ENCODE assay signal across 23 cellular contexts in genomic region chr2:215465246-215465645, GRCh38. TPM values are rescaled to one million over a fixed set of nuclear protein-coding genes. Genes with fewer than 3 reads are reported as not detected.
DNase-seq lines count a peak whose midpoint lies in the region; ATAC-seq and TF ChIP-seq lines count a peak whose summit lies in the region.
"Had no signal": no experiment of that assay in that cellular context is flagged by ENCODE, and none has a peak within 500 bp of the region (broad histone marks: within the 10 kb centered on the region; RNA-seq: fewer than 3 reads in every experiment).

No MANE protein-coding gene starts in this region.

- 85% methylated on average over 2 of the region's 2 CpGs for WGBS in esophagus muscularis mucosa

- TF ChIP-seq POLR2A in esophagus muscularis mucosa (IDR thresholded peaks at IDR 0.05; ENCODE audit: low read depth) = no peak

- H3K4me2 ChIP-seq in PC-3 (ENCODE audit: low read length) = no peak overlapping the region
- H3K4me2 ChIP-seq: A549, GM23338 had no signal

- CTCF ChIA-PET in PC-3 (lab: Charles Lee) = no interaction called here

- H3F3A ChIP-seq in PC-3 (ENCODE audit: low read length, unreplicated experiment) = no peaks in the 10 kb centered on the region

- H3K27ac ChIP-seq in PC-3 (ENCODE audit: low read length) (no peak overlapping the region), esophagus muscularis mucosa (replicated peaks in 1 of 4) (no peak overlapping the region), substantia nigra (ENCODE audit: low read depth, low read length, poor library complexity, severe bottlenecking) (no peak overlapping the region)
- H3K27ac ChIP-seq: A549, C4-2B had no signal

- no peak overlapping the region for H3K4me3 ChIP-seq in PC-3 (ENCODE audit: low read length)
- no peak overlapping the region for H3K4me3 ChIP-seq in esophagus muscularis mucosa
- H3K4me3 ChIP-seq: A549, GM23338, right atrium auricular region had no signal

- intact Hi-C loops in PC-3 (cut with micrococcal nuclease) (no loop called here), esophagus muscularis mucosa (cut with DNase I) (no loop called here)

- H3K9ac ChIP-seq in PC-3 (ENCODE audit: low read length) = no peak overlapping the region

- no peaks in the 10 kb centered on the region for H4K20me1 ChIP-seq in PC-3 (ENCODE audit: low read length)

- TF ChIP-seq EP300 in esophagus muscularis mucosa (IDR thresholded peaks at IDR 0.05) = no peak

- TF ChIP-seq CTCF in PC-3 (conservative IDR thresholded peaks at IDR 0.05; ENCODE audit: low read depth, low read length) (no peak), esophagus muscularis mucosa (IDR thresholded peaks at IDR 0.05) (no peak)

- ATAC-seq in PC-3 = no peak
- ATAC-seq in HG02938 (IDR thresholded peaks at IDR 0.05; ENCODE audit: unreplicated experiment) = no peak
- ATAC-seq: A549, GM23338 had no signal

- no peak overlapping the region for H2AFZ ChIP-seq in PC-3 (ENCODE audit: low read length)
- H2AFZ ChIP-seq: GM23338 had no signal

- DNase-seq in NCI-H510A treated with DMSO at 0.1 percent for 48 hours (lab: John Stamatoyannopoulos, UW) (peak; percentile 15), NCI-H510A (lab: John Stamatoyannopoulos, UW) (no peak), PC-3 (peak; percentile 15), dermis blood vessel endothelial cell (peak; percentile 68), non-pigmented ciliary epithelial cell (ENCODE audit: low read depth) (peak; percentile 70), esophagus muscularis mucosa (ENCODE audit: extremely low spot score) (no peak), substantia nigra (lab: John Stamatoyannopoulos, UW) (no peak)
- DNase-seq: activated CD4-positive, alpha-beta T cell treated with anti-CD3 and anti-CD28 coated beads for 48 hours; activated CD8-positive, alpha-beta memory T cell treated with anti-CD3 and anti-CD28 coated beads, Interleukin-2, amount 50 U/mL, for 4 hours; activated effector memory CD4-positive, alpha-beta T cell treated with anti-CD3 and anti-CD28 coated beads, Interleukin-2, amount 50 U/mL, for 16 hours; amniotic stem cell; DMS79; MV-4-11; NCI-H2029 treated with DMSO at 0.1 percent for 48 hours; NCI-H524 treated with DMSO at 0.1 percent for 48 hours; nucleus accumbens; OCI-M1; stimulated activated naive CD4-positive, alpha-beta T cell treated with Interleukin-2 at 50 U/mL for 16 hours had no signal

- H3K36me3 ChIP-seq in PC-3 (ENCODE audit: low read depth, low read length) (no peaks in the 10 kb centered on the region), esophagus muscularis mucosa (no peaks in the 10 kb centered on the region)
- H3K36me3 ChIP-seq: right atrium auricular region had no signal

- H3K79me2 ChIP-seq in PC-3 (ENCODE audit: low read length) = no peaks in the 10 kb centered on the region

- POLR2A ChIA-PET in PC-3 (lab: Charles Lee; ENCODE audit: unreplicated experiment) = no interaction called here

- H3K4me1 ChIP-seq in PC-3 (ENCODE audit: insufficient read depth, low read length) (peaks cover 9% of the 10 kb centered on the region; the same call in 1 of the 2 replicates), esophagus muscularis mucosa (peaks cover 0 to 19% (median 12%) of the 10 kb centered on the region in 4 donors)

- no peaks in the 10 kb centered on the region for H3K27me3 ChIP-seq in PC-3 (ENCODE audit: low read length)
- no peaks in the 10 kb centered on the region for H3K27me3 ChIP-seq in esophagus muscularis mucosa
- H3K27me3 ChIP-seq: right atrium auricular region had no signal

- H3K9me3 ChIP-seq in PC-3 (ENCODE audit: low read length) = no peaks in the 10 kb centered on the region
- no peaks in the 10 kb centered on the region for H3K9me3 ChIP-seq in esophagus muscularis mucosa
- H3K9me3 ChIP-seq: A549, right atrium auricular region had no signal

- no TSS peak for BruUV-seq in PC-3 (replicated peaks; lab: Mats Ljungman, UMichigan)

- H3K9me2 ChIP-seq in PC-3 (replicated peaks; ENCODE audit: low read length) = no peaks in the 10 kb centered on the region

RNA-seq across cellular contexts. Expression of gene FN1, which starts 29.4 kb away (rescaled TPM):
- total RNA-seq in PC-3 (2014; rRNA removed) = 220 and 248 TPM in 2 replicates
- total RNA-seq in dermis blood vessel endothelial cell = 353 and 387 TPM in 2 replicates
- 1,000 to 10,000 TPM; 2,256 to 4,873 (median 2,950) TPM for total RNA-seq in esophagus muscularis mucosa

Comparison
In these comparisons a context has a peak if more than half of its experiments do, and no peak if none do; other contexts are left out.
1. DNase-seq: peak in NCI-H510A treated with DMSO at 0.1 percent for 48 hours (single experiment), PC-3 (single experiment), dermis blood vessel endothelial cell (single experiment) and non-pigmented ciliary epithelial cell (single experiment); none in NCI-H510A (single experiment), esophagus muscularis mucosa (single experiment) and substantia nigra (0 of 49).